Comparison of ENCODE assay signal across 8 cellular contexts in the genomic region with DNA sequence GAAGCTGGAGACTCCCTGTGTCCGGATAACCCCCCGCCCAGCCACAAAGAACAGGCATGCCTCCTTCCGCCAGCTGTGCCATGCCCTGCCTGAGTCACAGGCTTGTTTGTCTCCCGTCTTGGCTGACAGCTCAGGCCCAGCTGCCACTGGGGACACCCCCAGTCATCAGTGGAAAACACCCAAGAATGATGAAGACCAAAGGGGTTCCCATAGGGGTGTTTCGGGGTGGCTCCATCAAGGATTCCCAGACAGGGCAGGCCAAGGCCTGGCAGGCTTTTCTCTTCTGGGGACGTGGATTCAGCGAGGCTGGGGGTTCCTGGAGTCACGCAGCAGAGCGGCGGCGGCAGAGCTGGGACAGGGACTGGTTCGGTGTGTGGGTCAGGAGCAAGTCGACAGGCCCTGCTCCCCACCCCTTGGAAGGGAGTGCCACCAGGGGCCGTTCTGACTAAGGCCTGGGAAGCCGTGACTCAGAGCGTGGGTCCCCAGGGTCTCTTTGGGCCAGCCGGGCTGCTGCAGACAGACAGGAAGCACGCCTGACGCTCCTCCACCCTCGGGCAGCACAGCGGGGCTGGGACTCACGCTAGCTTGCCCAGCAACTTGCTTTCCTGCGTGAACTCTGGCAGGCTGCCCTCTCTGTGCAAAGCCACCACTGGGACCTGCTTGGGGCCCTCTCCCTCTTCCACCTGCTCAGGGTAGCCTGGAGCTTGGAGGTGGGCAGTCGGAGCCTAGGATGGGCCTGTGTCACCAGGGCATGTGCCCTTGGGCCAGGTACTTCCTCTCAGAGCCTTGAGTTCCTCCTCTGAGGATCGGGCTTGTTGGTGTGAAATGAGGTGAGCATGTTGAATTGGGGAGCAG. TPM values are rescaled to one million over a fixed set of nuclear protein-coding genes. Genes with fewer than 3 reads are reported as not detected.
DNase-seq lines count a peak whose midpoint lies in the region; ATAC-seq, FAIRE-seq and TF ChIP-seq lines count a peak whose summit lies in the region.
"Not testable (repeated sequence)": the region's sequence is repeated elsewhere in the genome, so short reads cannot be mapped to it uniquely, and the experiment has no call there.

No MANE protein-coding gene starts in this region.

- not testable (repeated sequence) for TF ChIP-seq RAD21 in A549 (conservative IDR thresholded peaks at IDR 0.05 in 1 of 2, IDR thresholded peaks at IDR 0.05 in 1 of 2); HepG2 (CRISPR knock-in tag; IDR thresholded peaks at IDR 0.05)

- peaks cover 15% of the 10 kb centered on the region for H3K4me1 ChIP-seq in A549
- H3K4me1 ChIP-seq in HepG2 (ENCODE audit: insufficient read depth, low read length): peaks cover 12% of the 10 kb centered on the region

- not testable (repeated sequence) for BruUV-seq in HepG2 (replicated peaks; lab: Mats Ljungman, UMichigan)

- not testable (repeated sequence) for H3K4me3 ChIP-seq in A549; HepG2 (replicated peaks in 1 of 3; ENCODE audit: insufficient read depth in 1 of 3, low read depth in 2 of 3, low read length in 3 of 3)
- H3K4me3 ChIP-seq in dorsolateral prefrontal cortex: peak overlapping the region in 6 of 59 donors; percentile 8 to 28 (median 18)

- not testable (repeated sequence) for H3K4me3 Mint-ChIP-seq in activated CD8-positive, alpha-beta T cell treated with anti-CD3 and anti-CD28 coated beads for 36 hours

- CTCF ChIA-PET in A549 (lab: Yijun Ruan, JAX): interaction anchor here (0.6 to 3.7 kb wide), 9 partner anchors 8 to 427 kb away, joined by 3 to 15 read pairs (median 5); a partner anchor contains a TSS
- CTCF ChIA-PET in activated CD8-positive, alpha-beta T cell treated with anti-CD3 and anti-CD28 coated beads for 36 hours (lab: Charles Lee): interaction anchor here (0.7 to 1.3 kb wide), 5 partner anchors 16 to 122 kb away, joined by 3 to 7 read pairs (median 3); no protein-coding TSS in a partner anchor
- CTCF ChIA-PET in HepG2 (lab: Yijun Ruan, JAX; ENCODE audit: low intra/inter-chr PET ratio, low total read pairs): not testable (repeated sequence)

- peaks cover 25% of the 10 kb centered on the region for H3K4me1 Mint-ChIP-seq in activated CD8-positive, alpha-beta T cell treated with anti-CD3 and anti-CD28 coated beads for 36 hours (ENCODE audit: low read depth)

- not testable (repeated sequence) for FAIRE-seq in A549 (lab: Jason Lieb, UNC); HepG2 (lab: Jason Lieb, UNC)

- intact Hi-C loops in activated CD8-positive, alpha-beta T cell treated with anti-CD3 and anti-CD28 coated beads for 36 hours (cut with micrococcal nuclease); dorsolateral prefrontal cortex (cut with DNase I); HepG2 (cut with micrococcal nuclease; ENCODE audit: unreplicated experiment): not testable (repeated sequence)

- H3K9me3 Mint-ChIP-seq in activated CD8-positive, alpha-beta T cell treated with anti-CD3 and anti-CD28 coated beads for 36 hours: not testable (repeated sequence)

- not testable (repeated sequence) for TF ChIP-seq POLR2A in A549 (IDR thresholded peaks at IDR 0.05; ENCODE audit: low read length); HepG2 (IDR thresholded peaks at IDR 0.05; ENCODE audit: insufficient read depth in 1 of 2, low read depth in 2 of 2, low read length in 2 of 2)

- H3K9ac ChIP-seq in HepG2 (ENCODE audit: insufficient read depth, low read depth, low read length): not testable (repeated sequence)

- H3K9me3 ChIP-seq in A549; HepG2 (ENCODE audit: low read length): not testable (repeated sequence)

- H3K27me3 Mint-ChIP-seq in activated CD8-positive, alpha-beta T cell treated with anti-CD3 and anti-CD28 coated beads for 36 hours: not testable (repeated sequence)

- DNase-seq in A549 (ENCODE audit: low read depth in 1 of 2, low spot score in 1 of 2); HepG2 (ENCODE audit: low spot score): not testable (repeated sequence)
- DNase-seq in LHCN-M2 (ENCODE audit: low read depth) (peak; percentile 95), dorsolateral prefrontal cortex (peak in 9 of 10 donors; percentile 56 to 85 (median 74))
- peak; percentile 77 for DNase-seq in activated CD8-positive, alpha-beta T cell treated with anti-CD3 and anti-CD28 coated beads for 36 hours
- DNase-seq in stimulated activated CD4-positive, alpha-beta T cell treated with anti-CD3 and anti-CD28 coated beads, Interleukin-12 subunit alpha, Interleukin-12 subunit beta, amount 100 ng/mL, for 48 hours (ENCODE audit: low read depth in 2 of 3, low spot score in 1 of 3): peak; percentile 34 to 49 (median 37)

- H3K27ac ChIP-seq in A549: peak overlapping the region in 1 of 2 experiments; percentile 7; a peak in 1 of 6 replicates
- peak overlapping the region in 45 of 59 donors; percentile 7 to 82 (median 62) for H3K27ac ChIP-seq in dorsolateral prefrontal cortex
- not testable (repeated sequence) for H3K27ac ChIP-seq in HepG2 (ENCODE audit: extremely low read length, insufficient read depth, low read length)

- 66% methylated on average over 18 of the region's 25 CpGs for WGBS in A549 (ENCODE audit: missing lambda C conversion rate)
- 0% methylated on average over 1 of the region's 25 CpGs for WGBS in HepG2 (ENCODE audit: low lambda C conversion rate)

- not testable (repeated sequence) for H3K27me3 ChIP-seq in dorsolateral prefrontal cortex
- peaks cover 1 to 12% of the 10 kb centered on the region in 2 experiments; a peak in 3 of 5 replicates for H3K27me3 ChIP-seq in HepG2 (ENCODE audit: control insufficient read depth in 1 of 2, insufficient read depth in 2 of 2, low read length in 2 of 2)

- H3K4me2 ChIP-seq in A549; HepG2 (ENCODE audit: low read depth, low read length): not testable (repeated sequence)

- H2AFZ ChIP-seq in HepG2 (ENCODE audit: low read length): not testable (repeated sequence)

- not testable (repeated sequence) for H4K20me1 ChIP-seq in HepG2 (ENCODE audit: insufficient read depth, low read length)

- TF ChIP-seq CTCF in A549 (IDR thresholded peaks at IDR 0.05); activated CD8-positive, alpha-beta T cell treated with anti-CD3 and anti-CD28 coated beads for 36 hours (IDR thresholded peaks at IDR 0.05); HepG2 (CRISPR knock-in tag; IDR thresholded peaks at IDR 0.05): not testable (repeated sequence)
- peak in 1 of 56 donors; percentile 15 for TF ChIP-seq CTCF in dorsolateral prefrontal cortex (IDR thresholded peaks at IDR 0.05 in 54 of 56, conservative IDR thresholded peaks at IDR 0.05 in 2 of 56; ENCODE audit: low read depth in 1 of 56, partially characterized antibody in 56 of 56)

- not testable (repeated sequence) for TF ChIP-seq EP300 in A549 (IDR thresholded peaks at IDR 0.05); HepG2 (IDR thresholded peaks at IDR 0.05; ENCODE audit: low read depth in 2 of 2, low read length in 2 of 2); HepG2 (CRISPR knock-in tag; IDR thresholded peaks at IDR 0.05; ENCODE audit: borderline replicate concordance)

- not testable (repeated sequence) for H3K36me3 ChIP-seq in HepG2 (replicated peaks in 1 of 2; ENCODE audit: control insufficient read depth in 1 of 2, insufficient read depth in 2 of 2, low read length in 2 of 2)

- not testable (repeated sequence) for H3K79me2 ChIP-seq in HepG2 (ENCODE audit: insufficient read depth, low read length)

- peak; percentile 23 to 28 for ATAC-seq in A549
- ATAC-seq in GM18867 (IDR thresholded peaks at IDR 0.05; ENCODE audit: unreplicated experiment): peak; percentile 54
- peak; percentile 59 for ATAC-seq in HG02678 (IDR thresholded peaks at IDR 0.05; ENCODE audit: unreplicated experiment)
- ATAC-seq in activated CD8-positive, alpha-beta T cell treated with anti-CD3 and anti-CD28 coated beads for 36 hours: peak; percentile 65
- peak; percentile 6; the same call in 2 of the 3 replicates for ATAC-seq in HepG2

- in situ Hi-C loops in HepG2 (cut with HindIII; ENCODE audit: extremely low pct_ligation_motif_present, low pct_unique_long_range_greater_than_20kb): not testable (repeated sequence)

- H3K36me3 Mint-ChIP-seq in activated CD8-positive, alpha-beta T cell treated with anti-CD3 and anti-CD28 coated beads for 36 hours (ENCODE audit: low read depth): not testable (repeated sequence)

- peak overlapping the region; percentile 89 for H3K27ac Mint-ChIP-seq in activated CD8-positive, alpha-beta T cell treated with anti-CD3 and anti-CD28 coated beads for 36 hours

- POLR2A ChIA-PET in A549 (lab: Yijun Ruan, JAX): interaction anchor here (0.6 kb wide), 1 partner anchor 116 kb away, joined by 5 read pairs; a partner anchor contains a TSS
- POLR2A ChIA-PET in activated CD8-positive, alpha-beta T cell treated with anti-CD3 and anti-CD28 coated beads for 36 hours (lab: Charles Lee); HepG2 (lab: Yijun Ruan, JAX): not testable (repeated sequence)

RNA-seq across cellular contexts. Expression of a gene that starts 54.3 kb away (rescaled TPM):
- polyA plus RNA-seq in A549 (2011; rRNA removed): 1.5 and 2.0 TPM in 2 replicates
- polyA plus RNA-seq in A549 (2012; cell fraction: cytosol; rRNA removed): 2.2 and 3.3 TPM in 2 replicates
- 18.1 and 22.2 TPM in 2 replicates for polyA plus RNA-seq in A549 (2012; cell fraction: nucleus; rRNA removed)
- polyA plus RNA-seq in A549 (2017; fragmentation: RNase III; extraction: RNeasy Plus Mini Kit Qiagen cat#74134 plus additional on column Dnase treatment): 2.7 to 3.2 TPM (median 2.9 TPM) in 3 replicates
- 3.2 and 5.5 TPM in 2 replicates for polyA minus RNA-seq in A549 (2011; rRNA and poly(A)+ RNA removed)
- total RNA-seq in LHCN-M2 (2014; rRNA removed): 35.1 and 35.2 TPM in 2 replicates
- polyA plus RNA-seq in LHCN-M2 (2012): 23.6 TPM
- under 1 TPM; 0.23 to 0.60 TPM for total RNA-seq in activated CD8-positive, alpha-beta T cell treated with anti-CD3 and anti-CD28 coated beads for 36 hours
- 1 to 10 TPM in 109 of 120 experiments, under 1 TPM in 11; 0.48 to 5.1 (median 1.7) TPM for total RNA-seq in dorsolateral prefrontal cortex
- total RNA-seq in HepG2 (2016; rRNA removed; fragmentation: Illumina TruSeq; extraction: Trizol): 0.09 TPM in 1 of 2 replicates, not detected in the other
- not detected in 2 replicates for total RNA-seq in HepG2 (2016; cell fraction: cytosol; rRNA removed; fragmentation: Illumina TruSeq; extraction: Trizol; ENCODE audit: low read depth)
- total RNA-seq in HepG2 (2016; cell fraction: insoluble cytoplasmic fraction; rRNA removed; fragmentation: Illumina TruSeq; extraction: Trizol): 0.15 TPM in 1 of 2 replicates, not detected in the other
- total RNA-seq in HepG2 (2016; cell fraction: membrane; rRNA removed; fragmentation: Illumina TruSeq; extraction: Trizol): 0.07 and 0.12 TPM in 2 replicates
- total RNA-seq in HepG2 (2016; cell fraction: nucleus; rRNA removed; fragmentation: Illumina TruSeq; extraction: Trizol): 0.19 and 0.28 TPM in 2 replicates
- 0.12 and 0.16 TPM in 2 replicates for polyA plus RNA-seq in HepG2 (2011; rRNA removed)
- 0.15 and 0.19 TPM in 2 replicates for polyA plus RNA-seq in HepG2 (2011; cell fraction: cytosol; rRNA removed)
- polyA plus RNA-seq in HepG2 (2011; cell fraction: nucleus; rRNA removed): 1.6 and 1.8 TPM in 2 replicates
- 0.17 TPM in 1 of 2 replicates, not detected in the other for polyA plus RNA-seq in HepG2 (2012)
- polyA plus RNA-seq in HepG2 (2016; cell fraction: cytosol; fragmentation: Illumina TruSeq; extraction: Trizol; ENCODE audit: low read depth): 0.09 TPM in 1 of 2 replicates, not detected in the other
- 0.05 and 0.12 TPM in 2 replicates for polyA plus RNA-seq in HepG2 (2016; cell fraction: insoluble cytoplasmic fraction; fragmentation: Illumina TruSeq; extraction: Trizol; ENCODE audit: low read depth)
- not detected in 2 replicates for polyA plus RNA-seq in HepG2 (2016; cell fraction: membrane; fragmentation: Illumina TruSeq; extraction: Trizol; ENCODE audit: low read depth)
- polyA plus RNA-seq in HepG2 (2016; cell fraction: nucleus; fragmentation: Illumina TruSeq; extraction: Trizol; ENCODE audit: insufficient read depth, low read depth): 0.16 and 0.21 TPM in 2 replicates
- 0.32 and 0.68 TPM in 2 replicates for polyA minus RNA-seq in HepG2 (2011; rRNA and poly(A)+ RNA removed; ENCODE audit: low replicate concordance)
- polyA minus RNA-seq in HepG2 (2011; cell fraction: cytosol; rRNA and poly(A)+ RNA removed): 0.18 and 0.20 TPM in 2 replicates
- 0.13 and 0.75 TPM in 2 replicates for polyA minus RNA-seq in HepG2 (2011; cell fraction: nucleus; rRNA and poly(A)+ RNA removed)

Comparison
In these comparisons a context has a peak if more than half of its experiments do, and no peak if none do; other contexts are left out.
1. ATAC-seq: peak in every context shown above with its lines; median percentile 65 in activated CD8-positive, alpha-beta T cell treated with anti-CD3 and anti-CD28 coated beads for 36 hours; 59 in HG02678; 54 in GM18867; 26 in A549; 6 in HepG2.